ENCODE assay signal across 16 cellular contexts in genomic region chr15:75671684-75672083, GRCh38. TPM values are rescaled to one million over a fixed set of nuclear protein-coding genes. Genes with fewer than 3 reads are reported as not detected.
DNase-seq lines count a peak whose midpoint lies in the region; TF ChIP-seq lines count a peak whose summit lies in the region.
"Had no signal": no experiment of that assay in that cellular context is flagged by ENCODE, and none has a peak within 500 bp of the region (broad histone marks: within the 10 kb centered on the region; RNA-seq: fewer than 3 reads in every experiment).

No MANE protein-coding gene starts in this region.

- H3K4me2 ChIP-seq in MM.1S (ENCODE audit: low read depth, low read length): no peak overlapping the region

- H3K36me3 Mint-ChIP-seq in nephron (ENCODE audit: low read depth): no peaks in the 10 kb centered on the region
- H3K36me3 Mint-ChIP-seq in activated CD4-positive, alpha-beta memory T cell treated with anti-CD3 and anti-CD28 coated beads, Interleukin-2, amount 10 ng/mL, durations not matched to agents 7 days and 5 days (ENCODE audit: low read depth): no peaks in the 10 kb centered on the region

- no peaks in the 10 kb centered on the region for H3K79me2 ChIP-seq in MM.1S (ENCODE audit: low read length)

- no peak for TF ChIP-seq EP300 in tibial nerve (IDR thresholded peaks at IDR 0.05)

- in situ Hi-C loops in brain microvascular endothelial cell (cut with HindIII; ENCODE audit: low pct_ligation_motif_present, low sequenced_read_pairs): no loop called here

- POLR2A ChIA-PET in activated CD4-positive, alpha-beta memory T cell treated with anti-CD3 and anti-CD28 coated beads, Interleukin-2, amount 10 ng/mL, durations not matched to agents 7 days and 5 days (lab: Charles Lee): interaction anchor here (0.6 to 1.0 kb wide), 2 partner anchors 12 to 60 kb away, joined by 3 read pairs; no protein-coding TSS in a partner anchor

- DNase-seq in NCI-H226 (peak; percentile 90), brain microvascular endothelial cell (no peak), tibial nerve (ENCODE audit: low spot score in 2 of 2) (no peak), MM.1S (no peak), SHP77 treated with DMSO at 0.1 percent for 48 hours (lab: John Stamatoyannopoulos, UW) (no peak)
- no peak for DNase-seq in activated CD4-positive, alpha-beta memory T cell treated with anti-CD3 and anti-CD28 coated beads, Interleukin-2, amount 10 ng/mL, durations not matched to agents 7 days and 5 days
- DNase-seq: activated CD8-positive, alpha-beta T cell treated with anti-CD3 and anti-CD28 coated beads, Interleukin-2, amount 10 ng/mL, durations not matched to agents 7 days and 5 days; adrenal gland; KG1; kidney; NCI-H1417; pancreas; stimulated activated CD4-positive, alpha-beta T cell treated with anti-CD3 and anti-CD28 coated beads, Interleukin-12 subunit alpha, Interleukin-12 subunit beta, amount 100 ng/mL, for 4 hours; stimulated activated naive CD4-positive, alpha-beta T cell treated with Interleukin-2 at 50 U/mL for 16 hours had no signal

- H3F3A ChIP-seq in MM.1S (ENCODE audit: insufficient read depth, low read length): no peaks in the 10 kb centered on the region

- H3K4me3 ChIP-seq in brain microvascular endothelial cell (ENCODE audit: low read depth, low read length) (no peak overlapping the region), tibial nerve (no peak overlapping the region), MM.1S (ENCODE audit: low read length) (no peak overlapping the region)
- H3K4me3 ChIP-seq: adrenal gland, pancreas had no signal

- H3K4me1 ChIP-seq in tibial nerve: peaks cover 0 to 74% (median 40%) of the 10 kb centered on the region in 4 donors
- H3K4me1 ChIP-seq in MM.1S (ENCODE audit: low read length): no peaks in the 10 kb centered on the region

- peaks cover under 1% of the 10 kb centered on the region for H3K27me3 Mint-ChIP-seq in nephron (ENCODE audit: low read depth)
- H3K27me3 Mint-ChIP-seq in activated CD4-positive, alpha-beta memory T cell treated with anti-CD3 and anti-CD28 coated beads, Interleukin-2, amount 10 ng/mL, durations not matched to agents 7 days and 5 days: no peaks in the 10 kb centered on the region

- H3K4me3 Mint-ChIP-seq in nephron: no peak overlapping the region
- H3K4me3 Mint-ChIP-seq in activated CD4-positive, alpha-beta memory T cell treated with anti-CD3 and anti-CD28 coated beads, Interleukin-2, amount 10 ng/mL, durations not matched to agents 7 days and 5 days: no peak overlapping the region
- H3K4me3 Mint-ChIP-seq: activated CD8-positive, alpha-beta T cell treated with anti-CD3 and anti-CD28 coated beads, Interleukin-2, amount 10 ng/mL, durations not matched to agents 7 days and 5 days had no signal

- TF ChIP-seq CTCF in brain microvascular endothelial cell (IDR thresholded peaks at IDR 0.05; ENCODE audit: low read depth, low read length, missing control alignments): no peak
- no peak for TF ChIP-seq CTCF in nephron (IDR thresholded peaks at IDR 0.05; ENCODE audit: unreplicated experiment in 3 of 3)
- TF ChIP-seq CTCF in tibial nerve (IDR thresholded peaks at IDR 0.05): no peak
- no peak for TF ChIP-seq CTCF in MM.1S (IDR thresholded peaks at IDR 0.05; ENCODE audit: low read length)

- no peaks in the 10 kb centered on the region for H3K9me2 ChIP-seq in MM.1S (replicated peaks; ENCODE audit: insufficient read depth, low read length)

- TF ChIP-seq POLR2A in tibial nerve (IDR thresholded peaks at IDR 0.05): no peak

- H2AFZ ChIP-seq in MM.1S (ENCODE audit: low read length): no peak overlapping the region

- no peaks in the 10 kb centered on the region for H3K9me3 Mint-ChIP-seq in nephron
- no peaks in the 10 kb centered on the region for H3K9me3 Mint-ChIP-seq in activated CD4-positive, alpha-beta memory T cell treated with anti-CD3 and anti-CD28 coated beads, Interleukin-2, amount 10 ng/mL, durations not matched to agents 7 days and 5 days

- H3K27ac Mint-ChIP-seq in nephron: peak overlapping the region; percentile 61 to 98 (median 81)
- H3K27ac Mint-ChIP-seq in activated CD4-positive, alpha-beta memory T cell treated with anti-CD3 and anti-CD28 coated beads, Interleukin-2, amount 10 ng/mL, durations not matched to agents 7 days and 5 days: no peak overlapping the region
- H3K27ac Mint-ChIP-seq: activated CD8-positive, alpha-beta T cell treated with anti-CD3 and anti-CD28 coated beads, Interleukin-2, amount 10 ng/mL, durations not matched to agents 7 days and 5 days had no signal

- H3K9me3 ChIP-seq in tibial nerve (no peaks in the 10 kb centered on the region), MM.1S (replicated peaks; ENCODE audit: insufficient read depth, low read length) (no peaks in the 10 kb centered on the region)
- H3K9me3 ChIP-seq: adrenal gland, pancreas had no signal

- H3K36me3 ChIP-seq in brain microvascular endothelial cell (replicated peaks): peaks cover 7% of the 10 kb centered on the region
- H3K36me3 ChIP-seq in tibial nerve: peaks cover 0 to 18% (median 0%) of the 10 kb centered on the region in 3 donors
- H3K36me3 ChIP-seq in MM.1S (replicated peaks; ENCODE audit: insufficient read depth, low read length): no peaks in the 10 kb centered on the region
- H3K36me3 ChIP-seq: adrenal gland, pancreas had no signal

- H3K27ac ChIP-seq in brain microvascular endothelial cell (peak overlapping the region; percentile 99), tibial nerve (peak overlapping the region in 3 of 4 donors; percentile 77 to 87 (median 86)), MM.1S (ENCODE audit: low read length) (no peak overlapping the region)
- H3K27ac ChIP-seq: adrenal gland, C4-2B had no signal

- CTCF ChIA-PET in activated CD4-positive, alpha-beta memory T cell treated with anti-CD3 and anti-CD28 coated beads, Interleukin-2, amount 10 ng/mL, durations not matched to agents 7 days and 5 days (lab: Charles Lee): interaction anchor here (0.8 to 1.2 kb wide), 2 partner anchors 15 to 303 kb away, joined by 3 to 4 read pairs; partner anchors contain the start of gene MAN2C1

- H4K20me1 ChIP-seq in MM.1S (ENCODE audit: insufficient read depth, low read length): no peaks in the 10 kb centered on the region

- no peak overlapping the region for H3K9ac ChIP-seq in MM.1S (ENCODE audit: low read length)

- 74 to 83% methylated on average over 7 of the region's 7 CpGs for WGBS in tibial nerve, 2 donors

- H3K4me1 Mint-ChIP-seq in nephron: peaks cover 17% of the 10 kb centered on the region
- no peaks in the 10 kb centered on the region for H3K4me1 Mint-ChIP-seq in activated CD4-positive, alpha-beta memory T cell treated with anti-CD3 and anti-CD28 coated beads, Interleukin-2, amount 10 ng/mL, durations not matched to agents 7 days and 5 days

- no peaks in the 10 kb centered on the region for H3K27me3 ChIP-seq in brain microvascular endothelial cell (replicated peaks)
- H3K27me3 ChIP-seq in tibial nerve: no peaks in the 10 kb centered on the region
- no peaks in the 10 kb centered on the region; the same call in 1 of the 2 replicates for H3K27me3 ChIP-seq in MM.1S (replicated peaks; ENCODE audit: insufficient read depth, low read length)
- H3K27me3 ChIP-seq: adrenal gland, pancreas had no signal

RNA-seq across cellular contexts. Expression of gene SNX33, which starts 24.0 kb away (rescaled TPM):
- total RNA-seq in tibial nerve: 10 to 100 TPM; 29.7 to 44.9 (median 31.1) TPM
- 1 to 10 TPM; 1.8 to 1.9 TPM for total RNA-seq in activated CD4-positive, alpha-beta memory T cell treated with anti-CD3 and anti-CD28 coated beads, Interleukin-2, amount 10 ng/mL, durations not matched to agents 7 days and 5 days

RNA-seq across cellular contexts. Expression of gene IMP3, which starts 31.7 kb away (rescaled TPM):
- total RNA-seq in tibial nerve: 100 to 1,000 TPM; 163 to 179 (median 170) TPM
- 10 to 100 TPM; 72.3 to 75.5 TPM for total RNA-seq in activated CD4-positive, alpha-beta memory T cell treated with anti-CD3 and anti-CD28 coated beads, Interleukin-2, amount 10 ng/mL, durations not matched to agents 7 days and 5 days

RNA-seq across cellular contexts. Expression of gene CSPG4, which starts 41.0 kb away (rescaled TPM):
- 100 to 1,000 TPM; 100 to 132 (median 115) TPM for total RNA-seq in tibial nerve
- not detected for total RNA-seq in activated CD4-positive, alpha-beta memory T cell treated with anti-CD3 and anti-CD28 coated beads, Interleukin-2, amount 10 ng/mL, durations not matched to agents 7 days and 5 days
- total RNA-seq: activated CD8-positive, alpha-beta T cell treated with anti-CD3 and anti-CD28 coated beads, Interleukin-2, amount 10 ng/mL, durations not matched to agents 7 days and 5 days had no signal

RNA-seq across cellular contexts. Expression of gene SNUPN, which starts 46.2 kb away (rescaled TPM):
- 10 to 100 TPM; 16.3 to 35.1 (median 23.7) TPM for total RNA-seq in tibial nerve
- 10 to 100 TPM; 29.6 to 30.9 TPM for total RNA-seq in activated CD4-positive, alpha-beta memory T cell treated with anti-CD3 and anti-CD28 coated beads, Interleukin-2, amount 10 ng/mL, durations not matched to agents 7 days and 5 days

Comparison
In these comparisons a context has a peak if more than half of its experiments do, and no peak if none do; other contexts are left out.
1. RNA of gene SNX33, which starts 24.0 kb away (total RNA-seq): 29.7 to 44.9 TPM in tibial nerve; 1.8 to 1.9 TPM in activated CD4-positive, alpha-beta memory T cell treated with anti-CD3 and anti-CD28 coated beads, Interleukin-2, amount 10 ng/mL, durations not matched to agents 7 days and 5 days; every median in the first group is over 10 times any median in the second.
2. RNA of gene CSPG4, which starts 41.0 kb away (total RNA-seq): 100 to 132 TPM in tibial nerve; not detected in activated CD4-positive, alpha-beta memory T cell treated with anti-CD3 and anti-CD28 coated beads, Interleukin-2, amount 10 ng/mL, durations not matched to agents 7 days and 5 days; every median in the first group is over 100 times any median in the second.